In the genomic region with DNA sequence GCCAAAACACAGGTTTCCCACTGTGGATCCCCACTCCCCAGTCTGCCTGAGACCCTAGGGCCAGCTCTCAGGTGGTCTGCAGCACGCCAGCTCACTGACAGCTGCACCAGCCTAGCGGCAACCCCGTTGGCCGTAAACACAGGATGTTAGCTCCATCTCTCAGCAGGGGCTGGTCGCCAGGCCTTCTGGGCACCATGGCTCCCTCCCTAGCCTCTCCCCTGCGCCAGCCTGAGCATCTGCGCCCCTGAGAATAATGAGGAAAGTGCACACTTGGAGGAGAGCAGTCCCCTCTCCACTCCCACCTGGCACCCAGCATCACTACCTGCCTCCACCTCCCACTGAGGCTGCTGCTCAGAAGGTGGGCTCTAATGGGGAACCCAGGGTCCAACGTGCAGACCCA, we compare ENCODE assay signal across 15 cellular contexts. TPM values are rescaled to one million over a fixed set of nuclear protein-coding genes. Genes with fewer than 3 reads are reported as not detected.
DNase-seq lines count a peak whose midpoint lies in the region; ATAC-seq and TF ChIP-seq lines count a peak whose summit lies in the region.
"Had no signal": no experiment of that assay in that cellular context is flagged by ENCODE, and none has a peak within 500 bp of the region (broad histone marks: within the 10 kb centered on the region; RNA-seq: fewer than 3 reads in every experiment).

No MANE protein-coding gene starts in this region.

- H2BK20ac ChIP-seq in H9 (ENCODE audit: low read depth, low read length, poor library complexity, severe bottlenecking), result no peak overlapping the region

- DNase-seq in HFFc6 (no peak), adipocyte (ENCODE audit: low read depth) (no peak), naive B cell (no peak), substantia nigra (lab: John Stamatoyannopoulos, UW) (no peak), H9 (no peak)
- no peak for DNase-seq in activated naive CD4-positive, alpha-beta T cell treated with Interleukin-2 at 50 U/mL for 16 hours
- DNase-seq: activated CD8-positive, alpha-beta memory T cell treated with anti-CD3 and anti-CD28 coated beads, Interleukin-2, amount 10 ng/mL, durations not matched to agents 7 days and 5 days; activated naive CD4-positive, alpha-beta T cell treated with anti-CD3 and anti-CD28 coated beads, Interleukin-2, amount 50 U/mL, for 16 hours; CD8-positive, alpha-beta T cell; GOT3; MM.1S had no signal

- no peak overlapping the region for H3K4ac ChIP-seq in H9 (ENCODE audit: low read depth, low read length)

- no peak overlapping the region for H3K4me2 ChIP-seq in H9 (ENCODE audit: insufficient read depth, insufficient read length, low read length)

- no peaks in the 10 kb centered on the region for H3K9me3 ChIP-seq in adipocyte (ENCODE audit: control insufficient read depth, low read length)
- H3K9me3 ChIP-seq in H9 (ENCODE audit: control insufficient read depth, low read depth, low read length), result no peaks in the 10 kb centered on the region
- H3K9me3 ChIP-seq: neutrophil had no signal

- H3K4me1 ChIP-seq in adipocyte (ENCODE audit: control insufficient read depth, insufficient read depth, low read length) (peaks cover 49% of the 10 kb centered on the region), H9 (ENCODE audit: insufficient read depth, low read length) (no peaks in the 10 kb centered on the region)

- no peak overlapping the region for H4K91ac ChIP-seq in H9 (ENCODE audit: insufficient read length, low read depth, low read length)

- H3K27ac ChIP-seq in substantia nigra (ENCODE audit: low read depth, low read length, poor library complexity, severe bottlenecking) (peak overlapping the region; percentile 64), H9 (ENCODE audit: insufficient read length, low read depth, low read length) (no peak overlapping the region)
- H3K27ac ChIP-seq: epithelial cell of prostate, neutrophil, WERI-Rb-1 had no signal

- peaks cover 57% of the 10 kb centered on the region for H3K4me1 Mint-ChIP-seq in HFFc6 (ENCODE audit: low read depth)
- peaks cover 16 to 47% (median 20%) of the 10 kb centered on the region in 3 donors for H3K4me1 Mint-ChIP-seq in naive B cell
- H3K4me1 Mint-ChIP-seq in H9, result peaks cover 14 to 27% of the 10 kb centered on the region in 2 experiments
- H3K4me1 Mint-ChIP-seq: activated CD8-positive, alpha-beta memory T cell treated with anti-CD3 and anti-CD28 coated beads, Interleukin-2, amount 10 ng/mL, durations not matched to agents 7 days and 5 days had no signal

- peaks cover 2% of the 10 kb centered on the region for H4K20me1 ChIP-seq in H9 (ENCODE audit: control insufficient read depth, insufficient read depth, insufficient read length)

- no CpG with 5 or more reads among the region's 8 CpGs for WGBS in H9 (ENCODE audit: extremely low coverage, insufficient read length, low lambda C conversion rate)

- H3K79me1 ChIP-seq in H9 (ENCODE audit: insufficient read depth, low read depth, low read length, poor library complexity, severe bottlenecking), result no peaks in the 10 kb centered on the region

- no peak overlapping the region for H2BK5ac ChIP-seq in H9 (ENCODE audit: insufficient read length, low read length)

- H3K27ac Mint-ChIP-seq in HFFc6 (peak overlapping the region; percentile 96), naive B cell (peak overlapping the region in 5 of 6 donors; percentile 60 to 87 (median 81)), H9 (peak overlapping the region in 1 of 3 experiments; percentile 64; a peak in 1 of 7 replicates)
- H3K27ac Mint-ChIP-seq: activated CD8-positive, alpha-beta memory T cell treated with anti-CD3 and anti-CD28 coated beads, Interleukin-2, amount 10 ng/mL, durations not matched to agents 7 days and 5 days; CD8-positive, alpha-beta T cell had no signal

- no peak overlapping the region for H2AK5ac ChIP-seq in H9 (ENCODE audit: insufficient read length, low read length)

- H2BK12ac ChIP-seq in H9 (ENCODE audit: insufficient read length, low read depth, low read length), result no peak overlapping the region

- no peak overlapping the region for H2BK15ac ChIP-seq in H9 (ENCODE audit: low read depth, low read length)

- H3K27me3 ChIP-seq in adipocyte (replicated peaks; ENCODE audit: control insufficient read depth, insufficient read depth, low read length) (no peaks in the 10 kb centered on the region), H9 (ENCODE audit: insufficient read depth, low read length) (no peaks in the 10 kb centered on the region)
- H3K27me3 ChIP-seq: neutrophil had no signal

- H3K27me3 Mint-ChIP-seq in HFFc6 (ENCODE audit: insufficient read depth) (peaks cover 8% of the 10 kb centered on the region; the same call in 1 of the 2 replicates), naive B cell (no peaks in the 10 kb centered on the region), H9 (ENCODE audit: low read depth) (no peaks in the 10 kb centered on the region)
- H3K27me3 Mint-ChIP-seq: activated CD8-positive, alpha-beta memory T cell treated with anti-CD3 and anti-CD28 coated beads, Interleukin-2, amount 10 ng/mL, durations not matched to agents 7 days and 5 days had no signal

- no peak overlapping the region for H4K8ac ChIP-seq in H9 (replicated peaks; ENCODE audit: insufficient read length, low read depth, low read length)

- H3K23ac ChIP-seq in H9 (ENCODE audit: insufficient read length, low read depth, low read length), result no peak overlapping the region

- no peak overlapping the region for H3K18ac ChIP-seq in H9 (ENCODE audit: insufficient read length, low read depth, low read length)

- H3K56ac ChIP-seq in H9 (ENCODE audit: insufficient read length, low read depth, low read length), result no peak overlapping the region

- H2BK120ac ChIP-seq in H9 (ENCODE audit: low read depth, low read length, poor library complexity, severe bottlenecking), result no peak overlapping the region

- no peak overlapping the region for H3T11ph ChIP-seq in H9 (ENCODE audit: low read length)

- no peak overlapping the region for H4K5ac ChIP-seq in H9 (ENCODE audit: insufficient read length, low read depth, low read length)

- H3K9ac ChIP-seq in adipocyte (ENCODE audit: low read length), result peak overlapping the region; percentile 7
- H3K9ac ChIP-seq in H9 (ENCODE audit: extremely low read depth, insufficient read length, low read length), result no peak overlapping the region

- no peaks in the 10 kb centered on the region for H3K79me2 ChIP-seq in H9 (ENCODE audit: insufficient read depth, low read length)

- no peak overlapping the region for H2AFZ ChIP-seq in H9 (ENCODE audit: low read length)

- H3K23me2 ChIP-seq in H9 (ENCODE audit: insufficient read length, low read depth, low read length, poor library complexity, severe bottlenecking), result no peaks in the 10 kb centered on the region

- no peak overlapping the region for H3K14ac ChIP-seq in H9 (ENCODE audit: insufficient read depth, low read length)

- ATAC-seq in naive B cell (ENCODE audit: low read depth in 2 of 2) (no peak), GM21786 (IDR thresholded peaks at IDR 0.05; ENCODE audit: unreplicated experiment) (no peak)
- ATAC-seq: activated CD8-positive, alpha-beta memory T cell treated with anti-CD3 and anti-CD28 coated beads, Interleukin-2, amount 10 ng/mL, durations not matched to agents 7 days and 5 days; CD8-positive, alpha-beta T cell had no signal

- H3K4me3 Mint-ChIP-seq in HFFc6 (no peak overlapping the region), naive B cell (peak overlapping the region in 3 of 8 donors; percentile 15 to 67 (median 36)), H9 (no peak overlapping the region)
- H3K4me3 Mint-ChIP-seq: activated CD8-positive, alpha-beta memory T cell treated with anti-CD3 and anti-CD28 coated beads, Interleukin-2, amount 10 ng/mL, durations not matched to agents 7 days and 5 days; CD8-positive, alpha-beta T cell had no signal

- H3K4me3 ChIP-seq in adipocyte (ENCODE audit: low read length), result no peak overlapping the region

- H3K36me3 Mint-ChIP-seq in HFFc6 (ENCODE audit: low read depth) (peaks cover 24% of the 10 kb centered on the region), naive B cell (peaks cover 6 to 22% of the 10 kb centered on the region in 2 donors), H9 (ENCODE audit: insufficient read depth in 1 of 3, low read depth in 3 of 3) (peaks cover 39 to 75% (median 75%) of the 10 kb centered on the region in 3 experiments; a peak in 6 of 7 replicates)

- H3K9me3 Mint-ChIP-seq in HFFc6 (no peaks in the 10 kb centered on the region), naive B cell (no peaks in the 10 kb centered on the region), H9 (no peaks in the 10 kb centered on the region)
- H3K9me3 Mint-ChIP-seq: CD8-positive, alpha-beta T cell had no signal

- TF ChIP-seq CTCF in HFFc6 (IDR thresholded peaks at IDR 0.05), result no peak
- TF ChIP-seq CTCF in H9 (conservative IDR thresholded peaks at IDR 0.05), result no peak

- peaks cover 55% of the 10 kb centered on the region for H3K36me3 ChIP-seq in adipocyte (ENCODE audit: control insufficient read depth, insufficient read depth, low read length, severe bottlenecking)

RNA-seq across cellular contexts. Expression of a gene that starts 20.8 kb away (rescaled TPM):
- total RNA-seq in HFFc6 (2021; fragmentation: NEBNext Ultra II Directional; extraction: Animal tissue kit (Norgen Biotek cat#: 25700)), result under 1 TPM in 3 of 6 experiments, not detected in 3; 0.13 to 0.37 (median 0.14) TPM
- not detected for polyA plus RNA-seq in naive B cell (ENCODE audit: low read depth in 6 of 6)
- total RNA-seq in H9 (2021), result 26.7 and 27.4 TPM in 2 replicates

RNA-seq across cellular contexts. Expression of a gene that starts 52.3 kb away (rescaled TPM):
- total RNA-seq in HFFc6 (2021; fragmentation: NEBNext Ultra II Directional; extraction: Animal tissue kit (Norgen Biotek cat#: 25700)), result 10 to 100 TPM in 4 of 6 experiments, 1 to 10 TPM in 2; 3.4 to 18.0 (median 13.1) TPM
- not detected for polyA plus RNA-seq in naive B cell (ENCODE audit: low read depth in 6 of 6)
- total RNA-seq in H9 (2021), result 164 and 165 TPM in 2 replicates
- total RNA-seq: activated CD8-positive, alpha-beta memory T cell treated with anti-CD3 and anti-CD28 coated beads, Interleukin-2, amount 10 ng/mL, durations not matched to agents 7 days and 5 days; CD8-positive, alpha-beta T cell had no signal

Comparison
In these comparisons a context has a peak if more than half of its experiments do, and no peak if none do; other contexts are left out.
1. RNA of a gene that starts 20.8 kb away (total RNA-seq): 26.7 to 27.4 TPM in H9; 0.13 to 0.37 TPM in HFFc6; every median in the first group is over 10 times any median in the second.